Comparison of ENCODE assay signal across 11 cellular contexts in genomic region chr16:63201851-63202250, GRCh38.
"Had no signal": no experiment of that assay in that cellular context is flagged by ENCODE, and none has a peak within 500 bp of the region (broad histone marks: within the 10 kb centered on the region; RNA-seq: fewer than 3 reads in every experiment).

No MANE protein-coding gene starts in this region.

- H3K27ac ChIP-seq: GM23248 had no signal

- DNase-seq: GM23248, GOT3, H7, H9, HCEC 1CT, HFFc6 had no signal

- H3K9me3 ChIP-seq: HAP-1 had no signal

- H3K4me1 ChIP-seq: HAP-1 had no signal

- H3K36me3 ChIP-seq: HAP-1 had no signal

- FAIRE-seq: H1, H54 had no signal

- H2AFZ ChIP-seq: GM23248, GM23338 had no signal

- H3K4me2 ChIP-seq: GM23338 had no signal

- H3K9ac ChIP-seq: GM23248 had no signal

- ATAC-seq: GM23338, HCT116 had no signal

- H3K4me3 ChIP-seq: GM23248, GM23338, HAP-1 had no signal
